8 cellular contexts compared by ENCODE assay signal in genomic region chrX:47384502-47384901, GRCh38. TPM values are rescaled to one million over a fixed set of nuclear protein-coding genes. Genes with fewer than 3 reads are reported as not detected.
DNase-seq lines count a peak whose midpoint lies in the region; ATAC-seq, FAIRE-seq and TF ChIP-seq lines count a peak whose summit lies in the region.

No MANE protein-coding gene starts in this region.

- H3K36me3 ChIP-seq in hepatocyte (replicated peaks; ENCODE audit: insufficient read depth, low read depth) (no peaks in the 10 kb centered on the region), small intestine (ENCODE audit: control insufficient read depth in 2 of 2, insufficient read depth in 2 of 2, low read length in 2 of 2) (no peaks in the 10 kb centered on the region)

- H3K27ac Mint-ChIP-seq in T-helper 2 cell treated with Interferon-gamma antibody and Interleukin-4, amounts not matched to agents 5 μg/mL and 100 μg/mL, for 36 hours = no peak overlapping the region

- H3K27ac ChIP-seq in hepatocyte (no peak overlapping the region), small intestine (ENCODE audit: low read depth in 1 of 2, low read length in 1 of 2) (no peak overlapping the region)

- H3K9me3 Mint-ChIP-seq in T-helper 2 cell treated with Interferon-gamma antibody and Interleukin-4, amounts not matched to agents 5 μg/mL and 100 μg/mL, for 36 hours = no peaks in the 10 kb centered on the region

- H3K9me3 ChIP-seq in hepatocyte (ENCODE audit: low read depth) (no peaks in the 10 kb centered on the region), small intestine (ENCODE audit: control insufficient read depth, low read depth) (no peaks in the 10 kb centered on the region)

- H3K27me3 ChIP-seq in hepatocyte (no peaks in the 10 kb centered on the region), small intestine (ENCODE audit: control insufficient read depth in 2 of 2, insufficient read depth in 2 of 2, low read length in 2 of 2) (peaks cover 0 to 5% of the 10 kb centered on the region in 2 donors)

- peak; percentile 55 for DNase-seq in NCI-H1436 (lab: John Stamatoyannopoulos, UW)
- peak; percentile 38 for DNase-seq in T-helper 2 cell treated with Interferon-gamma antibody and Interleukin-4, amounts not matched to agents 5 μg/mL and 100 μg/mL, for 36 hours (ENCODE audit: low spot score)
- peak in 46 of 58 donors; percentile 0 to 59 (median 12) for DNase-seq in anterior cingulate cortex (lab: John Stamatoyannopoulos, UW)
- peak; percentile 78 for DNase-seq in hepatocyte (ENCODE audit: low spot score)
- peak; percentile 74 for DNase-seq in small intestine

- peak overlapping the region; percentile 46 for H2AFZ ChIP-seq in hepatocyte

- no peaks in the 10 kb centered on the region for H3K36me3 Mint-ChIP-seq in T-helper 2 cell treated with Interferon-gamma antibody and Interleukin-4, amounts not matched to agents 5 μg/mL and 100 μg/mL, for 36 hours (ENCODE audit: low read depth)

- H3K4me2 ChIP-seq in hepatocyte = peak overlapping the region; percentile 41

- peaks cover 17% of the 10 kb centered on the region for H3K4me1 Mint-ChIP-seq in T-helper 2 cell treated with Interferon-gamma antibody and Interleukin-4, amounts not matched to agents 5 μg/mL and 100 μg/mL, for 36 hours (ENCODE audit: low read depth)

- ATAC-seq in GM19328 (IDR thresholded peaks at IDR 0.05; ENCODE audit: unreplicated experiment) (no peak), HG02678 (IDR thresholded peaks at IDR 0.05; ENCODE audit: unreplicated experiment) (no peak)

- no peak for FAIRE-seq in small intestine (lab: Jason Lieb, UNC)

- no peaks in the 10 kb centered on the region for H3K4me1 ChIP-seq in hepatocyte (ENCODE audit: insufficient read depth)
- no peaks in the 10 kb centered on the region for H3K4me1 ChIP-seq in small intestine (ENCODE audit: control insufficient read depth in 2 of 2, insufficient read depth in 1 of 2, low read depth in 1 of 2, low read length in 1 of 2)

- no peaks in the 10 kb centered on the region for H4K20me1 ChIP-seq in hepatocyte (ENCODE audit: insufficient read depth, poor library complexity, severe bottlenecking)

- WGBS in hepatocyte (ENCODE audit: low lambda C conversion rate, missing lambda C conversion rate) = 23% methylated on average over 8 of the region's 8 CpGs
- WGBS in small intestine, 3 donors = 0 to 3% (median 2%) methylated on average over 8 of the region's 8 CpGs

- H3K4me3 Mint-ChIP-seq in T-helper 2 cell treated with Interferon-gamma antibody and Interleukin-4, amounts not matched to agents 5 μg/mL and 100 μg/mL, for 36 hours = no peak overlapping the region

- no peaks in the 10 kb centered on the region for H3K79me2 ChIP-seq in hepatocyte

- H3K27me3 Mint-ChIP-seq in T-helper 2 cell treated with Interferon-gamma antibody and Interleukin-4, amounts not matched to agents 5 μg/mL and 100 μg/mL, for 36 hours (ENCODE audit: low read depth) = no peaks in the 10 kb centered on the region

- H3K4me3 ChIP-seq in hepatocyte = no peak overlapping the region
- H3K4me3 ChIP-seq in small intestine (ENCODE audit: low read depth in 1 of 2, low read length in 2 of 2) = no peak overlapping the region

- H3K9me2 ChIP-seq in hepatocyte (replicated peaks; ENCODE audit: insufficient read depth) = no peaks in the 10 kb centered on the region

- peak; percentile 63 for TF ChIP-seq CTCF in GM12874 (IDR thresholded peaks at IDR 0.05; ENCODE audit: insufficient read depth, low read depth, low read length)
- peak; percentile 71 for TF ChIP-seq CTCF in hepatocyte (IDR thresholded peaks at IDR 0.05; ENCODE audit: poor library complexity)

RNA-seq across cellular contexts. Expression of gene ZNF157, which starts 14.1 kb away (rescaled TPM):
- 0.08 and 0.33 TPM in 2 replicates for total RNA-seq in hepatocyte
- polyA plus RNA-seq in hepatocyte (not detected in 2 replicates), small intestine (under 1 TPM in 1 of 3 donors, not detected in 2; 0.04 TPM)

Comparison
In these comparisons a context has a peak if more than half of its experiments do, and no peak if none do; other contexts are left out.
1. DNase-seq: peak in every context shown above with its lines; median percentile 78 in hepatocyte; 74 in small intestine; 55 in NCI-H1436; 38 in T-helper 2 cell treated with Interferon-gamma antibody and Interleukin-4, amounts not matched to agents 5 μg/mL and 100 μg/mL, for 36 hours; 12 in anterior cingulate cortex.